ENCODE assay signal across 8 cellular contexts in genomic region chr16:67226804-67227566, GRCh38. TPM values are rescaled to one million over a fixed set of nuclear protein-coding genes. Genes with fewer than 3 reads are reported as not detected.
A peak's percentile ranks its signal among the peaks of the same experiment; 100 is the strongest.
DNase-seq lines count a peak whose midpoint lies in the region; ATAC-seq and TF ChIP-seq lines count a peak whose summit lies in the region.

TMEM208 (plus strand) TSS chr16:67227130; CDS start chr16:67227219, 89 bp downstream.

- BruUV-seq in Panc1 (replicated peaks; lab: Mats Ljungman, UMichigan) = no TSS peak

- H3K27me3 Mint-ChIP-seq in activated T-cell treated with anti-CD3 and anti-CD28 coated beads, Interleukin-2, amount 50 U/mL, for 4 hours (ENCODE audit: low read depth) = no peaks in the 10 kb centered on the region

- H3K4me3 Mint-ChIP-seq in activated T-cell treated with anti-CD3 and anti-CD28 coated beads, Interleukin-2, amount 50 U/mL, for 4 hours = peak within 1 kb of the TSS; percentile 96

- H3K36me3 ChIP-seq in Panc1 (ENCODE audit: control insufficient read depth, insufficient read depth, low read length) = peaks cover 5% of the 10 kb centered on the region; the same call in 1 of the 2 replicates
- peaks cover 35% of the 10 kb centered on the region for H3K36me3 ChIP-seq in muscle layer of colon (ENCODE audit: insufficient read depth, low read length)

- DNase-seq in DMS53 (lab: John Stamatoyannopoulos, UW) (peak; percentile 98), KG1 (lab: John Stamatoyannopoulos, UW) (peak; percentile 94), Panc1 (ENCODE audit: low read depth, low spot score) (peak; percentile 84)
- DNase-seq in activated T-cell treated with anti-CD3 and anti-CD28 coated beads, Interleukin-2, amount 50 U/mL, for 4 hours = peak; percentile 97
- DNase-seq in stimulated activated CD8-positive, alpha-beta memory T cell treated with anti-CD3 and anti-CD28 coated beads, Interleukin-7, amount 100 ng/mL, for 24 hours (ENCODE audit: low read depth) = peak; percentile 99

- H3K9me3 Mint-ChIP-seq in activated T-cell treated with anti-CD3 and anti-CD28 coated beads, Interleukin-2, amount 50 U/mL, for 4 hours = no peaks in the 10 kb centered on the region

- POLR2A ChIA-PET in Panc1 (lab: Charles Lee) = interaction anchor here (0.5 to 0.6 kb wide), 2 partner anchors 8 to 231 kb away, joined by 3 to 9 read pairs; no protein-coding TSS in a partner anchor

- no peaks in the 10 kb centered on the region for H3K27me3 ChIP-seq in Panc1 (ENCODE audit: control insufficient read depth, insufficient read depth, low read length)
- H3K27me3 ChIP-seq in muscle layer of colon (ENCODE audit: control insufficient read depth in 1 of 2, insufficient read depth in 2 of 2, low read length in 2 of 2) = no peaks in the 10 kb centered on the region

- CTCF ChIA-PET in Panc1 (lab: Charles Lee) = interaction anchor here (0.6 to 1.2 kb wide), 2 partner anchors 29 to 100 kb away, joined by 3 to 4 read pairs; partner anchors contain the start of genes KCTD19 and LRRC36

- H3K9me3 ChIP-seq in Panc1 (ENCODE audit: control insufficient read depth, insufficient read depth, low read depth, low read length) (no peaks in the 10 kb centered on the region), muscle layer of colon (ENCODE audit: low read length) (no peaks in the 10 kb centered on the region)

- ATAC-seq in GM21717 (IDR thresholded peaks at IDR 0.05; ENCODE audit: unreplicated experiment) (peak; percentile 86), Panc1 (peak; percentile 96), esophagus mucosa (peak; percentile 91)
- peak; percentile 94 for ATAC-seq in activated T-cell treated with anti-CD3 and anti-CD28 coated beads, Interleukin-2, amount 50 U/mL, for 4 hours

- peak within 1 kb of the TSS; percentile 98 for H3K9ac ChIP-seq in muscle layer of colon (ENCODE audit: low read length)

- intact Hi-C loops in Panc1 (cut with micrococcal nuclease; ENCODE audit: unreplicated experiment) = no loop called here

- in situ Hi-C loops in Panc1 (cut with HindIII; ENCODE audit: low pct_unique_long_range_greater_than_20kb, low sequenced_read_pairs) = no loop called here

- H3K4me3 ChIP-seq in Panc1 (ENCODE audit: low read depth in 2 of 2, low read length in 2 of 2) (peak within 1 kb of the TSS; percentile 67 to 99), muscle layer of colon (ENCODE audit: low read depth in 1 of 2, low read length in 2 of 2) (peak within 1 kb of the TSS; percentile 95 to 100)

- peak within 1 kb of the TSS; percentile 88 for H3K27ac ChIP-seq in Panc1 (ENCODE audit: low read length)
- peak within 1 kb of the TSS; percentile 97 for H3K27ac ChIP-seq in muscle layer of colon (ENCODE audit: low read depth, low read length)

- TF ChIP-seq CTCF in Panc1 (IDR thresholded peaks at IDR 0.05) = no peak; the same call in 1 of the 2 replicates

- H3K4me1 ChIP-seq in Panc1 (ENCODE audit: control insufficient read depth, insufficient read depth, low read length) (peaks cover 4% of the 10 kb centered on the region; the same call in 1 of the 2 replicates), muscle layer of colon (ENCODE audit: insufficient read depth, low read length) (peaks cover 20% of the 10 kb centered on the region)

- peaks cover 44% of the 10 kb centered on the region for H3K4me1 Mint-ChIP-seq in activated T-cell treated with anti-CD3 and anti-CD28 coated beads, Interleukin-2, amount 50 U/mL, for 4 hours (ENCODE audit: low read depth)

- H3K36me3 Mint-ChIP-seq in activated T-cell treated with anti-CD3 and anti-CD28 coated beads, Interleukin-2, amount 50 U/mL, for 4 hours (ENCODE audit: insufficient read depth) = peaks cover 17% of the 10 kb centered on the region

RNA-seq across cellular contexts. Expression of gene TMEM208, which starts in this region (rescaled TPM):
- total RNA-seq in Panc1 (2021; ENCODE audit: unreplicated experiment) (25.6 TPM), esophagus mucosa (25.3 TPM)
- 31.3 TPM for polyA plus RNA-seq in Panc1 (2012; ENCODE audit: insufficient read length)
- total RNA-seq in activated T-cell treated with anti-CD3 and anti-CD28 coated beads, Interleukin-2, amount 50 U/mL, for 4 hours = 100 to 1,000 TPM; 109 to 130 (median 124) TPM

Comparison
In these comparisons a context has a peak if more than half of its experiments do, and no peak if none do; other contexts are left out.
1. Peak in every context shown above with its lines: DNase-seq, ATAC-seq, H3K4me3 ChIP-seq and H3K27ac ChIP-seq.